ENCODE assay signal across 8 cellular contexts in the genomic region with DNA sequence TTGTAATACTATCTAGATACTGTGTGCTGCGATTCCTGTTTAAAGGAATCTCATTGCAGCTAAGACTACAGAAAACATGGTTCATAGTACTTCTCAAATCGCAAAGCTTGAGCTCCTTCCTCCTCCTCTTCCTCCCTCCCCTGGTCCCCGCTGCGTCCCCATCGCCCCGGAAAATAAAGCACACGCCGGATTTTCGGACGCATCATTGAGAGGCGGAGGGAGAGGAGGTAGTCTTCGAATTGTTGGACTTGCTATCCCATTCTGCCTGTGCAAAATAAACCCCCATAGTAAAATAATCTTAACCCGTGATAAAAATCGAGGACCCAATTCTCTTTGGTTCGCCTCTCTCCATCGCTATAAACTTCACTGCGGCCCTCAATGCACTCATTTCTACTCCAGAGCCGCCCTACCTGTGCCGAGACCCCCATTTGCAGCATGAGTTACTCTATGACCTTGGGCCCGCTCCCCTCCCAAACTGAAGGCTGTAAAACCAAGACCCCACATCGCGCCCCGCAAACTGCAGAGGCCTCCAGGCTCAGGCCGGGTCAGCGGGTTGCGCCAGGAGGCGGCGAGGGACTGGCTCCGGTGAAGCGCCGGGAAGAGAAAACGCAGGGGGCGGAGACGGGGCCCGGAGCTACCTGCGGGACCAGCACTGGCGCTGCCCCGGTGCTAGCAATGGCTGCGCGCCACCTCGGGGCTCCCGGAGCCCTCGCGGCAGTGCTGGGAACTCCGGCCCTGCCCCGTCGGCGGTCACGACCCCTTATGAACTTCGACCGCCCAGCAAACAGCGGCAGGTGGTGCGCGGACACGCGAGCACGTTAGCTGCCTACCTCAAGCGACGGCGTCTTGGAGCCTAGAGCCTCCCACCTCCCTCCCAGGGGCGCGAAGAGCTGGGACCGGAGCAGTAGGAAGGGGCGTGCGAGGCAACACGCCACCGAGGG. TPM values are rescaled to one million over a fixed set of nuclear protein-coding genes. Genes with fewer than 3 reads are reported as not detected.
DNase-seq lines count a peak whose midpoint lies in the region; ATAC-seq, FAIRE-seq and TF ChIP-seq lines count a peak whose summit lies in the region.

No MANE protein-coding gene starts in this region.

- H3K27me3 ChIP-seq in CD4-positive, CD25-positive, alpha-beta regulatory T cell (ENCODE audit: control insufficient read depth, insufficient read depth, low read length) = no peaks in the 10 kb centered on the region
- H3K27me3 ChIP-seq in heart left ventricle (no peaks in the 10 kb centered on the region), pancreas (no peaks in the 10 kb centered on the region)

- peak; percentile 58 to 60 for ATAC-seq in CD4-positive, CD25-positive, alpha-beta regulatory T cell (ENCODE audit: low read depth in 2 of 2)
- ATAC-seq in HG02938 (IDR thresholded peaks at IDR 0.05; ENCODE audit: unreplicated experiment) = peak; percentile 38
- peak; percentile 63 for ATAC-seq in activated naive CD8-positive, alpha-beta T cell treated with anti-CD3 and anti-CD28 coated beads, Interleukin-2, amount 50 U/mL, for 24 hours
- ATAC-seq in heart left ventricle = peak; percentile 49 to 73 (median 68)
- ATAC-seq in pancreas = peak; percentile 75 to 83 (median 76)

- no peaks in the 10 kb centered on the region for H3K9me3 Mint-ChIP-seq in CD4-positive, CD25-positive, alpha-beta regulatory T cell
- no peaks in the 10 kb centered on the region for H3K9me3 Mint-ChIP-seq in activated naive CD8-positive, alpha-beta T cell treated with anti-CD3 and anti-CD28 coated beads, Interleukin-2, amount 50 U/mL, for 24 hours

- peak overlapping the region; percentile 97 for H3K27ac ChIP-seq in CD4-positive, CD25-positive, alpha-beta regulatory T cell (ENCODE audit: insufficient read depth, low read length, poor library complexity, severe bottlenecking)
- H3K27ac ChIP-seq in heart left ventricle (peak overlapping the region; percentile 81 to 99 (median 94)), pancreas (peak overlapping the region; percentile 92 to 98 (median 97))

- 0 to 1% (median 1%) methylated on average over 32 to 67 of the region's 67 CpGs for WGBS in heart left ventricle, 4 donors
- 0 to 1% methylated on average over 60 to 67 of the region's 67 CpGs for WGBS in pancreas, 2 donors

- peak in 1 of 12 donors; percentile 7 for TF ChIP-seq CTCF in heart left ventricle (IDR thresholded peaks at IDR 0.05)
- TF ChIP-seq CTCF in pancreas (IDR thresholded peaks at IDR 0.05) = no peak

- H3K4me3 Mint-ChIP-seq in CD4-positive, CD25-positive, alpha-beta regulatory T cell = peak overlapping the region; percentile 94 to 100 (median 98)
- peak overlapping the region; percentile 95 for H3K4me3 Mint-ChIP-seq in activated naive CD8-positive, alpha-beta T cell treated with anti-CD3 and anti-CD28 coated beads, Interleukin-2, amount 50 U/mL, for 24 hours

- H3K9me3 ChIP-seq in CD4-positive, CD25-positive, alpha-beta regulatory T cell (ENCODE audit: control insufficient read depth in 2 of 2, low read length in 2 of 2) = no peaks in the 10 kb centered on the region
- H3K9me3 ChIP-seq in heart left ventricle (no peaks in the 10 kb centered on the region), pancreas (no peaks in the 10 kb centered on the region)

- intact Hi-C loops in heart left ventricle (cut with DNase I) (loop anchor here in 7 of 10 donors (1.0 to 10.0 kb wide), 9 partner anchors 12 to 405 kb away; a partner anchor contains a TSS), pancreas (cut with DNase I) (loop anchor here in 1 of 3 donors (10.0 kb wide), 1 partner anchor 85 kb away; no protein-coding TSS in a partner anchor)

- H3K36me3 Mint-ChIP-seq in CD4-positive, CD25-positive, alpha-beta regulatory T cell = no peaks in the 10 kb centered on the region
- peaks cover 4% of the 10 kb centered on the region for H3K36me3 Mint-ChIP-seq in activated naive CD8-positive, alpha-beta T cell treated with anti-CD3 and anti-CD28 coated beads, Interleukin-2, amount 50 U/mL, for 24 hours (ENCODE audit: low read depth)

- H3K27ac Mint-ChIP-seq in CD4-positive, CD25-positive, alpha-beta regulatory T cell = peak overlapping the region; percentile 98 to 100 (median 99)
- peak overlapping the region; percentile 93 for H3K27ac Mint-ChIP-seq in activated naive CD8-positive, alpha-beta T cell treated with anti-CD3 and anti-CD28 coated beads, Interleukin-2, amount 50 U/mL, for 24 hours

- peaks cover 36% of the 10 kb centered on the region for H3K4me1 ChIP-seq in CD4-positive, CD25-positive, alpha-beta regulatory T cell (ENCODE audit: control insufficient read depth, insufficient read depth, low read length, poor library complexity, severe bottlenecking)
- peaks cover 0 to 24% (median 14%) of the 10 kb centered on the region in 12 donors for H3K4me1 ChIP-seq in heart left ventricle
- peaks cover 0 to 18% (median 5%) of the 10 kb centered on the region in 3 donors for H3K4me1 ChIP-seq in pancreas

- H3K4me1 Mint-ChIP-seq in CD4-positive, CD25-positive, alpha-beta regulatory T cell = peaks cover 21 to 40% (median 32%) of the 10 kb centered on the region in 4 donors
- peaks cover 47% of the 10 kb centered on the region for H3K4me1 Mint-ChIP-seq in activated naive CD8-positive, alpha-beta T cell treated with anti-CD3 and anti-CD28 coated beads, Interleukin-2, amount 50 U/mL, for 24 hours

- FAIRE-seq in GM18507 (lab: Jason Lieb, UNC) = peak; percentile 59
- FAIRE-seq in pancreas (lab: Jason Lieb, UNC) = no peak

- no peaks in the 10 kb centered on the region for H3K36me3 ChIP-seq in CD4-positive, CD25-positive, alpha-beta regulatory T cell (ENCODE audit: control insufficient read depth, insufficient read depth, low read length)
- no peaks in the 10 kb centered on the region for H3K36me3 ChIP-seq in heart left ventricle
- no peaks in the 10 kb centered on the region for H3K36me3 ChIP-seq in pancreas

- TF ChIP-seq POLR2A in heart left ventricle (IDR thresholded peaks at IDR 0.05) = no peak

- peak in 1 of 3 donors; percentile 41 for DNase-seq in CD4-positive, CD25-positive, alpha-beta regulatory T cell
- DNase-seq in GM18507 (ENCODE audit: extremely low spot score, insufficient read length, low read depth) = peak; percentile 42
- DNase-seq in NCI-H2227 (lab: John Stamatoyannopoulos, UW; ENCODE audit: unreplicated experiment) = peak; percentile 81
- DNase-seq in activated naive CD8-positive, alpha-beta T cell treated with anti-CD3 and anti-CD28 coated beads, Interleukin-2, amount 50 U/mL, for 24 hours = peak; percentile 27
- peak in 3 of 5 donors; percentile 32 to 46 (median 34) for DNase-seq in heart left ventricle
- DNase-seq in pancreas = peak; percentile 63 to 89 (median 77)
- DNase-seq in NK-92 treated with Interleukin-12 subunit alpha and Interleukin-12 subunit beta, amount 100 ng/mL, for 24 hours (lab: John Stamatoyannopoulos, UW) = no peak

- H3K4me3 ChIP-seq in CD4-positive, CD25-positive, alpha-beta regulatory T cell (ENCODE audit: low read depth, low read length) = peak overlapping the region; percentile 80
- peak overlapping the region; percentile 67 to 97 (median 84) for H3K4me3 ChIP-seq in heart left ventricle
- H3K4me3 ChIP-seq in pancreas = peak overlapping the region; percentile 76 to 95 (median 84)

- H3K27me3 Mint-ChIP-seq in CD4-positive, CD25-positive, alpha-beta regulatory T cell = peaks cover 15% of the 10 kb centered on the region
- H3K27me3 Mint-ChIP-seq in activated naive CD8-positive, alpha-beta T cell treated with anti-CD3 and anti-CD28 coated beads, Interleukin-2, amount 50 U/mL, for 24 hours = peaks cover 2% of the 10 kb centered on the region

RNA-seq across cellular contexts. Expression of a gene that starts 0.6 kb away (rescaled TPM):
- 37.1 TPM for total RNA-seq in CD4-positive, CD25-positive, alpha-beta regulatory T cell
- 1 to 10 TPM; 6.2 to 8.6 (median 7.4) TPM for polyA plus RNA-seq in CD4-positive, CD25-positive, alpha-beta regulatory T cell
- total RNA-seq in heart left ventricle (10 to 100 TPM in 4 of 9 donors, 1 to 10 TPM in 5; 7.6 to 11.1 (median 9.8) TPM), pancreas (10 to 100 TPM in 1 of 6 donors, 1 to 10 TPM in 5; 5.3 to 10.5 (median 5.8) TPM)
- polyA plus RNA-seq in heart left ventricle (1 to 10 TPM; 7.0 to 7.5 TPM), pancreas (1 to 10 TPM; 6.8 to 8.1 TPM)

RNA-seq across cellular contexts. Expression of a gene that starts 12.3 kb away (rescaled TPM):
- total RNA-seq in CD4-positive, CD25-positive, alpha-beta regulatory T cell = 31.4 TPM
- 100 to 1,000 TPM in 1 of 4 donors, 10 to 100 TPM in 3; 87.7 to 109 (median 92.7) TPM for polyA plus RNA-seq in CD4-positive, CD25-positive, alpha-beta regulatory T cell
- 10 to 100 TPM in 7 of 9 donors, 1 to 10 TPM in 2; 2.5 to 31.0 (median 20.9) TPM for total RNA-seq in heart left ventricle
- 10 to 100 TPM; 10.1 to 17.3 TPM for polyA plus RNA-seq in heart left ventricle
- total RNA-seq in pancreas = 10 to 100 TPM in 4 of 6 donors, 1 to 10 TPM in 2; 6.6 to 17.5 (median 15.4) TPM
- 10 to 100 TPM in 1 of 2 donors, 1 to 10 TPM in 1; 5.4 to 11.6 TPM for polyA plus RNA-seq in pancreas
